22 cellular contexts compared by ENCODE assay signal in the genomic region with DNA sequence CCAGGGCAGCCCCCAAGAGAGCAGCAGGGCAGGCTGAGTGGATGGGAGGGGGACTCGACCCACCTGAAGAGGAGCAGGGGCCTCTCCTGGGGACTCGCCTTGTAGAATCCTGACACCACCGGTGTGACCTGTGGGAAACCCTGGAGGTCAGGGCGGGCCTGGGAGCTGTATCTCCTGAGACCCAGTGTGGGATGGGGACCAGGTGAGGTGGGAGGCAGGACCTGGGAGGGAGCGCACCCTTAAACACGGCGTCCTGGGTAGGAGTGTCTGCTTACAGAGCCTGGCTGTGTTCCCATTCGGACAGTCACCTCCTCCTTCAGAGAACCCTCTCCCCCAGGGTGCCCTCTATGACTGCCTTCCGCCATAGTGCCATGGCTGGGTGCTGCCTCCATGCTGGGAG. TPM values are rescaled to one million over a fixed set of nuclear protein-coding genes. Genes with fewer than 3 reads are reported as not detected.
DNase-seq lines count a peak whose midpoint lies in the region; ATAC-seq and TF ChIP-seq lines count a peak whose summit lies in the region.
"Had no signal": no experiment of that assay in that cellular context is flagged by ENCODE, and none has a peak within 500 bp of the region (broad histone marks: within the 10 kb centered on the region; RNA-seq: fewer than 3 reads in every experiment).

No MANE protein-coding gene starts in this region.

- H3K27me3 ChIP-seq in neuronal stem cell (ENCODE audit: control insufficient read depth in 3 of 3, insufficient read depth in 3 of 3, low read depth in 1 of 3, low read length in 3 of 3) = peaks cover 0 to 13% (median 0%) of the 10 kb centered on the region in 3 experiments

- H3K18ac ChIP-seq in neuronal stem cell (ENCODE audit: low read length) = no peak overlapping the region

- H3K36me3 ChIP-seq in HEK293 (ENCODE audit: control insufficient read depth in 2 of 2, insufficient read depth in 1 of 2, low read length in 2 of 2) (no peaks in the 10 kb centered on the region), neuronal stem cell (replicated peaks in 1 of 2; ENCODE audit: control insufficient read depth in 2 of 2, insufficient read depth in 2 of 2, low read length in 2 of 2) (no peaks in the 10 kb centered on the region)

- peak overlapping the region; percentile 22 for H2BK5ac ChIP-seq in neuronal stem cell (ENCODE audit: low read length)

- POLR2A ChIA-PET in HEK293 (lab: Yijun Ruan, JAX) = no interaction called here

- H3K14ac ChIP-seq in neuronal stem cell (ENCODE audit: low read length) = no peak overlapping the region

- no peak overlapping the region for H4K91ac ChIP-seq in neuronal stem cell (ENCODE audit: low read depth, low read length, poor library complexity)

- no peak overlapping the region for H2BK120ac ChIP-seq in neuronal stem cell (ENCODE audit: low read depth, low read length)

- no peaks in the 10 kb centered on the region for H3K9me3 Mint-ChIP-seq in stimulated activated naive CD8-positive, alpha-beta T cell treated with anti-CD3 and anti-CD28 coated beads, Interleukin-15, amount 100 ng/mL, for 72 hours
- H3K9me3 Mint-ChIP-seq: HFFc6 had no signal

- CTCF ChIA-PET in HEK293 (lab: Yijun Ruan, JAX) = no interaction called here

- no CpG with 5 or more reads among the region's 9 CpGs for WGBS in neuronal stem cell (ENCODE audit: extremely low coverage in 2 of 2, insufficient read length in 2 of 2, insufficient replicate concordance in 1 of 2), 2 donors

- DNase-seq in stimulated activated naive CD8-positive, alpha-beta T cell treated with anti-CD3 and anti-CD28 coated beads, Interleukin-15, amount 100 ng/mL, for 72 hours = no peak
- DNase-seq in stimulated activated naive CD8-positive, alpha-beta T cell treated with anti-CD3 and anti-CD28 coated beads, Interleukin-15, Interleukin-2, amounts not matched to agents 100 U/mL and 50 U/mL, for 24 hours = no peak
- no peak for DNase-seq in neuronal stem cell (ENCODE audit: low spot score)
- DNase-seq in mesenteric fat pad (ENCODE audit: low spot score) = no peak
- DNase-seq in EL = no peak
- DNase-seq: AML-193, DND-41, GDM1, HFFc6, KG1, NCI-H1105 treated with DMSO at 0.1 percent for 48 hours, NCI-H1694 treated with DMSO at 0.1 percent for 48 hours, NCI-H510A treated with DMSO at 0.1 percent for 48 hours, NCI-H82, OCI-M1, SHP77 treated with DMSO at 0.1 percent for 48 hours, SK-N-SH had no signal

- no peak overlapping the region for H3K4me3 Mint-ChIP-seq in stimulated activated naive CD8-positive, alpha-beta T cell treated with anti-CD3 and anti-CD28 coated beads, Interleukin-15, amount 100 ng/mL, for 72 hours
- H3K4me3 Mint-ChIP-seq: CD14-positive monocyte, HFFc6 had no signal

- H3K27ac ChIP-seq in HEK293 (ENCODE audit: extremely low read depth, low read depth, low read length) = no peak overlapping the region
- H3K27ac ChIP-seq in neuronal stem cell (replicated peaks; ENCODE audit: low read length) = no peak overlapping the region

- H3K23ac ChIP-seq in neuronal stem cell (ENCODE audit: low read depth, low read length, poor library complexity) = peak overlapping the region; percentile 20

- no peak overlapping the region for H2AFZ ChIP-seq in neuronal stem cell (ENCODE audit: low read length)

- H2AK5ac ChIP-seq in neuronal stem cell (ENCODE audit: low read depth, low read length) = peak overlapping the region; percentile 61

- peak; percentile 13 for ATAC-seq in stimulated activated naive CD8-positive, alpha-beta T cell treated with anti-CD3 and anti-CD28 coated beads, Interleukin-15, amount 100 ng/mL, for 72 hours
- no peak for ATAC-seq in stimulated activated naive CD8-positive, alpha-beta T cell treated with anti-CD3 and anti-CD28 coated beads, Interleukin-15, Interleukin-2, amounts not matched to agents 100 U/mL and 50 U/mL, for 24 hours
- ATAC-seq in GM21526 (IDR thresholded peaks at IDR 0.05; ENCODE audit: low FRiP score, unreplicated experiment) = no peak
- ATAC-seq: HepG2 had no signal

- no peaks in the 10 kb centered on the region for H3K4me1 Mint-ChIP-seq in stimulated activated naive CD8-positive, alpha-beta T cell treated with anti-CD3 and anti-CD28 coated beads, Interleukin-15, amount 100 ng/mL, for 72 hours
- H3K4me1 Mint-ChIP-seq: CD14-positive monocyte had no signal

- H3K79me1 ChIP-seq in neuronal stem cell (ENCODE audit: low read depth, low read length) = peaks cover 3% of the 10 kb centered on the region

- no peak for TF ChIP-seq CTCF in HEK293 (tag by site-specific recombination; IDR thresholded peaks at IDR 0.05)

- H3K9me3 ChIP-seq in HEK293 (ENCODE audit: control insufficient read depth, insufficient read depth, low read depth, low read length) (no peaks in the 10 kb centered on the region), neuronal stem cell (replicated peaks in 1 of 2; ENCODE audit: control insufficient read depth in 2 of 2, insufficient read depth in 1 of 2, low read depth in 1 of 2, low read length in 2 of 2) (no peaks in the 10 kb centered on the region)
- H3K9me3 ChIP-seq: SK-N-SH had no signal

- peak overlapping the region; percentile 52 for H2BK15ac ChIP-seq in neuronal stem cell (ENCODE audit: low read length)

- H3K4me1 ChIP-seq in HEK293 (ENCODE audit: control insufficient read depth, insufficient read depth, low read length) (no peaks in the 10 kb centered on the region), neuronal stem cell (ENCODE audit: control insufficient read depth in 2 of 2, insufficient read depth in 1 of 2, low read depth in 1 of 2, low read length in 2 of 2) (peaks cover 4 to 5% of the 10 kb centered on the region in 2 donors)

- peaks cover 41% of the 10 kb centered on the region for H3K27me3 Mint-ChIP-seq in stimulated activated naive CD8-positive, alpha-beta T cell treated with anti-CD3 and anti-CD28 coated beads, Interleukin-15, amount 100 ng/mL, for 72 hours

- H2BK12ac ChIP-seq in neuronal stem cell (ENCODE audit: low read length) = no peak overlapping the region

- H3K4me2 ChIP-seq in neuronal stem cell (ENCODE audit: insufficient read depth, low read length, poor library complexity, severe bottlenecking) = no peak overlapping the region
- H3K4me2 ChIP-seq: SK-N-SH had no signal

- H3K4ac ChIP-seq in neuronal stem cell (ENCODE audit: low read length) = no peak overlapping the region

- no peak overlapping the region for H3K9ac ChIP-seq in neuronal stem cell (ENCODE audit: low read depth, low read length, poor library complexity)
- H3K9ac ChIP-seq: SK-N-SH had no signal

- no peak overlapping the region for H4K8ac ChIP-seq in neuronal stem cell (ENCODE audit: low read depth, low read length)

- no peak overlapping the region for H3K4me3 ChIP-seq in HEK293 (ENCODE audit: low read depth, low read length)
- no peak overlapping the region for H3K4me3 ChIP-seq in neuronal stem cell (ENCODE audit: low read length in 2 of 2)

- H3K27ac Mint-ChIP-seq in stimulated activated naive CD8-positive, alpha-beta T cell treated with anti-CD3 and anti-CD28 coated beads, Interleukin-15, amount 100 ng/mL, for 72 hours = no peak overlapping the region
- H3K27ac Mint-ChIP-seq: CD14-positive monocyte, HFFc6 had no signal

TF ChIP-seq in HEK293, 187 proteins besides CTCF, POLR2A, EP300 and RAD21:
- TF ChIP-seq GLIS1 (tag by site-specific recombination; IDR thresholded peaks at IDR 0.05) (peak; percentile 66), ZNF23 (tag by site-specific recombination; IDR thresholded peaks at IDR 0.05; ENCODE audit: borderline replicate concordance) (no peak), ZIC2 (tag by site-specific recombination; IDR thresholded peaks at IDR 0.05) (peak; percentile 29)

RNA-seq across cellular contexts. Expression of gene C15orf39, which starts 27.1 kb away (rescaled TPM):
- polyA plus RNA-seq in neuronal stem cell (2013, experiment 1 of 2) = 5.9 TPM
- polyA plus RNA-seq in neuronal stem cell (2013, experiment 2 of 2) = 5.5 TPM
- 31.7 TPM for total RNA-seq in mesenteric fat pad

RNA-seq across cellular contexts. Expression of gene GOLGA6C, which starts 29.3 kb away (rescaled TPM):
- not detected for polyA plus RNA-seq in neuronal stem cell (2013, experiment 1 of 2)
- not detected for polyA plus RNA-seq in neuronal stem cell (2013, experiment 2 of 2)
- not detected for total RNA-seq in mesenteric fat pad
- total RNA-seq: H4, HepG2, HFFc6 had no signal
- polyA plus RNA-seq: CD14-positive monocyte, HepG2, SK-N-SH had no signal

RNA-seq across cellular contexts. Expression of gene GOLGA6D, which starts 53.8 kb away (rescaled TPM):
- polyA plus RNA-seq in neuronal stem cell (2013, experiment 1 of 2) = 0.04 TPM
- polyA plus RNA-seq in neuronal stem cell (2013, experiment 2 of 2) = 0.03 TPM
- not detected for total RNA-seq in mesenteric fat pad
- total RNA-seq: H4, HepG2, HFFc6 had no signal
- polyA plus RNA-seq: CD14-positive monocyte had no signal
